8 cellular contexts compared by ENCODE assay signal in the genomic region with DNA sequence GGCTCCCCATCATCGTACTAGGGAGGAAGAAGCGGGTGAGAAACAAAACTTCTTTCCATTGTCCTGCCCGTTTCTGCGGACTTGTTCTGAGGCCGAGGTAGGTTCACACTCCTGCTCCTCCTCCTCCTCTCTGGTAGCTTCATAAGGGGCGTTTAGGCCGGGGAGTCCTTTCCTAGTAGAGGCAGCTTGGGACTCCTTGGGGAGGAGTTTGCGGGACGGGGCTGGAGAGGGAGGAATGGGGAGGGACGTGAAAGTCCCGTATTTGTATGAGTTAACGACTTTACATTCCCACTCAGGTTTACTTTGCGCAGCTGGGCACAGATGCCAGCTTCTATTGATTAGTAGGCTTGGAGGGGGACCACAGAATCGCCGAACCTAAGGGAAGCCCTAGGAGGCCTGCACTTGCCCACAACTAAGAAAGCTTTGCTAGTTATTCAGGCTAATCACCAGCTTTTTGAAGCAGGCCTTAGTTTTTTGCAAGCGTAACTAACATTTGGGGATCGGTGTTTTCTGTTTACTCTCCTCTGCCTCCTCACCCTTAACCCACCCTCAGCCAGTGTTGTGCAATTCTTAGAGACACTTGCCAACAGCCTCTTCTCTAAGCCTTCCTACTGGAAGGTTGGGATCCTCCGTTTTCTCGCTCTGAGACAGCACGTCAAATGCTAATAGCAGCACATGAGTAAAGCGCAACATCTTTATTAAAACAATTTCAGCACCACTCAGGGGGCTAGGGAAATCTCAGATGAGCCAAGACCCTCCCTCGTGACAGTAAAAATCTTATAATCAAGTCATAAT. TPM values are rescaled to one million over a fixed set of nuclear protein-coding genes. Genes with fewer than 3 reads are reported as not detected.
DNase-seq lines count a peak whose midpoint lies in the region; ATAC-seq, FAIRE-seq and TF ChIP-seq lines count a peak whose summit lies in the region.

No MANE protein-coding gene starts in this region.

- no peak for TF ChIP-seq CTCF in BE2C (IDR thresholded peaks at IDR 0.05; ENCODE audit: low read depth, low read length)
- TF ChIP-seq CTCF in bronchial epithelial cell (IDR thresholded peaks at IDR 0.05; ENCODE audit: insufficient read depth, low read length, severe bottlenecking), result no peak
- no peak for TF ChIP-seq CTCF in lung (IDR thresholded peaks at IDR 0.05; ENCODE audit: control extremely low read depth, extremely low read depth)

- 15 to 16% methylated on average over 22 of the region's 22 CpGs for WGBS in lung, 2 donors

- H3K4me1 ChIP-seq in BE2C (no peaks in the 10 kb centered on the region), lung (ENCODE audit: control insufficient read depth in 2 of 2, insufficient read depth in 2 of 2, low read length in 2 of 2) (peaks cover 5 to 9% of the 10 kb centered on the region in 2 donors)

- FAIRE-seq in bronchial epithelial cell (lab: Jason Lieb, UNC) (no peak), urothelium cell line (lab: Jason Lieb, UNC) (no peak)

- H3K4me3 ChIP-seq in BE2C (ENCODE audit: low read depth, low read length) (peak overlapping the region; percentile 94), bronchial epithelial cell (ENCODE audit: low read depth, low read length) (peak overlapping the region; percentile 74), lung (peak overlapping the region; percentile 56)
- H3K4me3 ChIP-seq in Jurkat, Clone E6-1 (ENCODE audit: low read length), result peak overlapping the region; percentile 71

- H3K27ac ChIP-seq in lung (ENCODE audit: low read depth in 1 of 2, low read length in 1 of 2), result peak overlapping the region; percentile 96 to 98

- no peaks in the 10 kb centered on the region for H3K27me3 ChIP-seq in BE2C
- no peaks in the 10 kb centered on the region for H3K27me3 ChIP-seq in bronchial epithelial cell (ENCODE audit: control insufficient read depth, insufficient read depth, low read length)
- H3K27me3 ChIP-seq in lung (ENCODE audit: control insufficient read depth, insufficient read depth), result no peaks in the 10 kb centered on the region

- H3K9me3 ChIP-seq in BE2C (no peaks in the 10 kb centered on the region), lung (ENCODE audit: control insufficient read depth in 2 of 2, insufficient read depth in 1 of 2, low read length in 1 of 2) (no peaks in the 10 kb centered on the region)

- DNase-seq in BE2C (no peak), bronchial epithelial cell (ENCODE audit: low read depth) (peak; percentile 55), lung (ENCODE audit: low spot score) (peak; percentile 61), urothelium cell line (ENCODE audit: low spot score) (peak; percentile 51), DMS153 treated with DMSO at 0.1 percent for 48 hours (lab: John Stamatoyannopoulos, UW; ENCODE audit: unreplicated experiment) (no peak)
- no peak for DNase-seq in Jurkat, Clone E6-1 (ENCODE audit: low read depth, low spot score)

- H3K36me3 ChIP-seq in BE2C (no peaks in the 10 kb centered on the region), bronchial epithelial cell (ENCODE audit: control insufficient read depth, insufficient read depth, low read length) (no peaks in the 10 kb centered on the region), lung (ENCODE audit: control insufficient read depth in 2 of 2, insufficient read depth in 2 of 2, low read length in 2 of 2) (no peaks in the 10 kb centered on the region)

- ATAC-seq in lung (ENCODE audit: insufficient read depth, low FRiP score), result no peak
- ATAC-seq in GM21381 (IDR thresholded peaks at IDR 0.05; ENCODE audit: unreplicated experiment), result no peak
- ATAC-seq in HG03457 (IDR thresholded peaks at IDR 0.05; ENCODE audit: unreplicated experiment), result no peak

RNA-seq across cellular contexts. Expression of a gene that starts 0.5 kb away (rescaled TPM):
- polyA plus RNA-seq in BE2C (2012; ENCODE audit: insufficient read depth, insufficient read length, low read depth), result not detected
- polyA plus RNA-seq in Jurkat, Clone E6-1 (2012; ENCODE audit: insufficient read depth, insufficient read length), result 5.3 TPM
- total RNA-seq in bronchial epithelial cell (2.9 and 4.7 TPM in 2 replicates), lung (10 to 100 TPM; 14.5 to 51.9 TPM)
- polyA plus RNA-seq in lung, result 10 to 100 TPM; 28.4 to 28.8 TPM

RNA-seq across cellular contexts. Expression of a gene that starts 3.7 kb away (rescaled TPM):
- 0.62 TPM for polyA plus RNA-seq in BE2C (2012; ENCODE audit: insufficient read depth, insufficient read length, low read depth)
- polyA plus RNA-seq in Jurkat, Clone E6-1 (2012; ENCODE audit: insufficient read depth, insufficient read length), result 3.3 TPM
- 2.4 and 2.9 TPM in 2 replicates for total RNA-seq in bronchial epithelial cell
- total RNA-seq in lung, result 10 to 100 TPM; 14.0 to 16.3 TPM
- polyA plus RNA-seq in lung, result 10 to 100 TPM; 19.6 to 27.5 TPM

RNA-seq across cellular contexts. Expression of a gene that starts 43.4 kb away (rescaled TPM):
- not detected for polyA plus RNA-seq in BE2C (2012; ENCODE audit: insufficient read depth, insufficient read length, low read depth)
- polyA plus RNA-seq in Jurkat, Clone E6-1 (2012; ENCODE audit: insufficient read depth, insufficient read length), result not detected
- not detected in 2 replicates for total RNA-seq in bronchial epithelial cell
- total RNA-seq in lung, result not detected
- polyA plus RNA-seq in lung, result not detected

Comparison
In these comparisons a context has a peak if more than half of its experiments do, and no peak if none do; other contexts are left out.
1. DNase-seq: peak in bronchial epithelial cell (single experiment), lung (single experiment) and urothelium cell line (single experiment); none in BE2C (single experiment), Jurkat, Clone E6-1 (single experiment) and DMS153 treated with DMSO at 0.1 percent for 48 hours (single experiment).
2. Peak in every context shown above with its lines, with median percentiles within 50 percentile points of each other: H3K4me3 ChIP-seq.